9 cellular contexts compared by ENCODE assay signal in the genomic region with DNA sequence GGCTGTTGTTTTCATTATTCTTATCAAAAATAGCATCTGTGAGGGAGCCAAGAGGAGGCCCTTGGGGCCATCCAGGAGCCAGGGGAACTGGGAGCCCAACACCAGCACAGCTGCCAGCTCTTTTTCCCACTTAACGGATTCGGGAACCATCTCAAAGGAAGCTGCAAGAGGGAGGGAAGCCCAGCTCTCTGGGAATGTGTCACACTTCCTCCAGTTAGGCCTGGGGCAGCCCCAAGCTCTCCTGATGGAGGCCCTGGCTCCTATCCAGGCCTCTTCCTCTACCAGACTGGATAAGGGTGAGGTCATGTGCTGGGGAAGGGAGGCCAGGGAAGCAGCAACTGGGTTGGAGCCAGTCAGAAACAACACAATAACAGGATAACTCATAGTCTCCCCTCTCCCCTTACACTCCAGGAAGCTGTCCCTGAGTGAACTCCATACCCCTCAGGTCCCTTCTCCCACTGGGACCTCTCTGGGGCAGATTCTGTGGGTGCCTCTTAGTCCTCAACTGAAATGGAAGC. TPM values are rescaled to one million over a fixed set of nuclear protein-coding genes. Genes with fewer than 3 reads are reported as not detected.
DNase-seq lines count a peak whose midpoint lies in the region; ATAC-seq and TF ChIP-seq lines count a peak whose summit lies in the region.
"Had no signal": no experiment of that assay in that cellular context is flagged by ENCODE, and none has a peak within 500 bp of the region (broad histone marks: within the 10 kb centered on the region; RNA-seq: fewer than 3 reads in every experiment).

No MANE protein-coding gene starts in this region.

- DNase-seq in DMS153 treated with DMSO at 0.1 percent for 48 hours (lab: John Stamatoyannopoulos, UW; ENCODE audit: unreplicated experiment) (peak; percentile 3), NCI-H69 (lab: John Stamatoyannopoulos, UW) (peak; percentile 89), epithelial cell of esophagus (ENCODE audit: low read depth) (peak; percentile 95), omental fat pad (ENCODE audit: low spot score) (no peak), NCI-H146 (lab: John Stamatoyannopoulos, UW) (no peak)
- no peak for DNase-seq in stimulated activated CD4-positive, alpha-beta T cell treated with anti-CD3 and anti-CD28 coated beads, Interleukin-12 subunit alpha, Interleukin-12 subunit beta, amount 100 ng/mL, for 4 hours
- DNase-seq in CD8-positive, alpha-beta memory T cell: no peak

- peak; percentile 39 for ATAC-seq in omental fat pad (ENCODE audit: low FRiP score)
- no peak for ATAC-seq in GM19351 (IDR thresholded peaks at IDR 0.05; ENCODE audit: unreplicated experiment)

- H3K4me3 ChIP-seq in epithelial cell of esophagus (ENCODE audit: low read length): no peak overlapping the region
- no peak overlapping the region for H3K4me3 ChIP-seq in CD8-positive, alpha-beta memory T cell (ENCODE audit: low read length)

- H3K4me1 Mint-ChIP-seq in CD8-positive, alpha-beta memory T cell: peaks cover 29 to 61% (median 44%) of the 10 kb centered on the region in 3 donors

- H3K4me3 Mint-ChIP-seq in CD8-positive, alpha-beta memory T cell: no peak overlapping the region

- H3K27me3 ChIP-seq in CD8-positive, alpha-beta memory T cell (ENCODE audit: insufficient read depth, low read length, poor library complexity, severe bottlenecking): no peaks in the 10 kb centered on the region

- H3K27ac Mint-ChIP-seq in CD8-positive, alpha-beta memory T cell: no peak overlapping the region

- H3K4me1 ChIP-seq in CD8-positive, alpha-beta memory T cell (ENCODE audit: insufficient read depth, low read length): peaks cover 10% of the 10 kb centered on the region

- H3K36me3 ChIP-seq in CD8-positive, alpha-beta memory T cell (ENCODE audit: insufficient read depth, low read length): no peaks in the 10 kb centered on the region

- no peak for TF ChIP-seq CTCF in epithelial cell of esophagus (IDR thresholded peaks at IDR 0.05; ENCODE audit: insufficient read depth, low read depth, low read length, missing control alignments)
- TF ChIP-seq CTCF in omental fat pad (IDR thresholded peaks at IDR 0.05): no peak

- H3K9me3 Mint-ChIP-seq in CD8-positive, alpha-beta memory T cell: no peaks in the 10 kb centered on the region

- no peak overlapping the region for H3K27ac ChIP-seq in CD8-positive, alpha-beta memory T cell (ENCODE audit: low read depth, low read length)
- H3K27ac ChIP-seq: VCaP had no signal

- no peaks in the 10 kb centered on the region for H3K9me3 ChIP-seq in CD8-positive, alpha-beta memory T cell (ENCODE audit: low read length)

- H3K36me3 Mint-ChIP-seq in CD8-positive, alpha-beta memory T cell: peaks cover 0 to 4% (median 0%) of the 10 kb centered on the region in 3 donors

- POLR2A ChIA-PET in CD8-positive, alpha-beta memory T cell (lab: Charles Lee): no interaction called here

- CTCF ChIA-PET in CD8-positive, alpha-beta memory T cell (lab: Charles Lee): interaction anchor here (1.3 to 1.4 kb wide), 2 partner anchors 21 to 23 kb away, joined by 3 read pairs; no protein-coding TSS in a partner anchor

- peaks cover 0 to 2% of the 10 kb centered on the region in 2 donors for H3K27me3 Mint-ChIP-seq in CD8-positive, alpha-beta memory T cell

RNA-seq across cellular contexts. Expression of a gene that starts 12.7 kb away (rescaled TPM):
- total RNA-seq in omental fat pad: not detected
- total RNA-seq in CD8-positive, alpha-beta memory T cell: 100 to 1,000 TPM; 393 to 409 TPM
- not detected for polyA plus RNA-seq in CD8-positive, alpha-beta memory T cell

RNA-seq across cellular contexts. Expression of a gene that starts 25.9 kb away (rescaled TPM):
- total RNA-seq in omental fat pad: not detected
- 10 to 100 TPM; 69.7 to 71.9 TPM for total RNA-seq in CD8-positive, alpha-beta memory T cell
- polyA plus RNA-seq in CD8-positive, alpha-beta memory T cell: not detected

Comparison
In these comparisons a context has a peak if more than half of its experiments do, and no peak if none do; other contexts are left out.
1. DNase-seq: peak in DMS153 treated with DMSO at 0.1 percent for 48 hours (single experiment), NCI-H69 (single experiment) and epithelial cell of esophagus (single experiment); none in omental fat pad (single experiment), NCI-H146 (single experiment), stimulated activated CD4-positive, alpha-beta T cell treated with anti-CD3 and anti-CD28 coated beads, Interleukin-12 subunit alpha, Interleukin-12 subunit beta, amount 100 ng/mL, for 4 hours (single experiment) and CD8-positive, alpha-beta memory T cell (0 of 5).
2. RNA of a gene that starts 12.7 kb away (total RNA-seq): 393 to 409 TPM in CD8-positive, alpha-beta memory T cell; not detected in omental fat pad; every median in the first group is over 100 times any median in the second.
3. RNA of a gene that starts 25.9 kb away (total RNA-seq): 69.7 to 71.9 TPM in CD8-positive, alpha-beta memory T cell; not detected in omental fat pad; every median in the first group is over 10 times any median in the second.